In the genomic region with DNA sequence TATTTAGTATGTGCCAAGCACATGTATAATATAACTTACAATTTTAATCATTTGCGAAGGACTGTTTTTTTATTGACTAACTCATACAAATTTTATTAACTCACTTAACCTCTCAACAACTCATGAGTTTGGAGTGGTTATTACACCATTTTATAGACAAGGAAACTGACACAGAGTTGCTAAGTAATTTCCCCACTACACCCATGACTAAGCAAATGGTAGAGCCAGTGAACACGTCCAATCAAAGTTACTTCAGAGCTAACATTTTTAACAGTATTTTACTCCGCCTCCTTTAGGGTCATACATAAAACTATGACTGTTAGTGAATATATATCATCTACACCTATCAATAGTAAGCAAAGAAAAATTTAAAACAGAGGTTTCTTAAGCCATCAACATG, we compare ENCODE assay signal across 1 cellular context.
TF ChIP-seq lines count a peak whose summit lies in the region.

No MANE protein-coding gene starts in this region.

TF ChIP-seq in GM23338, 12 proteins besides CTCF, POLR2A, EP300 and RAD21 (continued from another document):
- TF ChIP-seq, protein P1, sequence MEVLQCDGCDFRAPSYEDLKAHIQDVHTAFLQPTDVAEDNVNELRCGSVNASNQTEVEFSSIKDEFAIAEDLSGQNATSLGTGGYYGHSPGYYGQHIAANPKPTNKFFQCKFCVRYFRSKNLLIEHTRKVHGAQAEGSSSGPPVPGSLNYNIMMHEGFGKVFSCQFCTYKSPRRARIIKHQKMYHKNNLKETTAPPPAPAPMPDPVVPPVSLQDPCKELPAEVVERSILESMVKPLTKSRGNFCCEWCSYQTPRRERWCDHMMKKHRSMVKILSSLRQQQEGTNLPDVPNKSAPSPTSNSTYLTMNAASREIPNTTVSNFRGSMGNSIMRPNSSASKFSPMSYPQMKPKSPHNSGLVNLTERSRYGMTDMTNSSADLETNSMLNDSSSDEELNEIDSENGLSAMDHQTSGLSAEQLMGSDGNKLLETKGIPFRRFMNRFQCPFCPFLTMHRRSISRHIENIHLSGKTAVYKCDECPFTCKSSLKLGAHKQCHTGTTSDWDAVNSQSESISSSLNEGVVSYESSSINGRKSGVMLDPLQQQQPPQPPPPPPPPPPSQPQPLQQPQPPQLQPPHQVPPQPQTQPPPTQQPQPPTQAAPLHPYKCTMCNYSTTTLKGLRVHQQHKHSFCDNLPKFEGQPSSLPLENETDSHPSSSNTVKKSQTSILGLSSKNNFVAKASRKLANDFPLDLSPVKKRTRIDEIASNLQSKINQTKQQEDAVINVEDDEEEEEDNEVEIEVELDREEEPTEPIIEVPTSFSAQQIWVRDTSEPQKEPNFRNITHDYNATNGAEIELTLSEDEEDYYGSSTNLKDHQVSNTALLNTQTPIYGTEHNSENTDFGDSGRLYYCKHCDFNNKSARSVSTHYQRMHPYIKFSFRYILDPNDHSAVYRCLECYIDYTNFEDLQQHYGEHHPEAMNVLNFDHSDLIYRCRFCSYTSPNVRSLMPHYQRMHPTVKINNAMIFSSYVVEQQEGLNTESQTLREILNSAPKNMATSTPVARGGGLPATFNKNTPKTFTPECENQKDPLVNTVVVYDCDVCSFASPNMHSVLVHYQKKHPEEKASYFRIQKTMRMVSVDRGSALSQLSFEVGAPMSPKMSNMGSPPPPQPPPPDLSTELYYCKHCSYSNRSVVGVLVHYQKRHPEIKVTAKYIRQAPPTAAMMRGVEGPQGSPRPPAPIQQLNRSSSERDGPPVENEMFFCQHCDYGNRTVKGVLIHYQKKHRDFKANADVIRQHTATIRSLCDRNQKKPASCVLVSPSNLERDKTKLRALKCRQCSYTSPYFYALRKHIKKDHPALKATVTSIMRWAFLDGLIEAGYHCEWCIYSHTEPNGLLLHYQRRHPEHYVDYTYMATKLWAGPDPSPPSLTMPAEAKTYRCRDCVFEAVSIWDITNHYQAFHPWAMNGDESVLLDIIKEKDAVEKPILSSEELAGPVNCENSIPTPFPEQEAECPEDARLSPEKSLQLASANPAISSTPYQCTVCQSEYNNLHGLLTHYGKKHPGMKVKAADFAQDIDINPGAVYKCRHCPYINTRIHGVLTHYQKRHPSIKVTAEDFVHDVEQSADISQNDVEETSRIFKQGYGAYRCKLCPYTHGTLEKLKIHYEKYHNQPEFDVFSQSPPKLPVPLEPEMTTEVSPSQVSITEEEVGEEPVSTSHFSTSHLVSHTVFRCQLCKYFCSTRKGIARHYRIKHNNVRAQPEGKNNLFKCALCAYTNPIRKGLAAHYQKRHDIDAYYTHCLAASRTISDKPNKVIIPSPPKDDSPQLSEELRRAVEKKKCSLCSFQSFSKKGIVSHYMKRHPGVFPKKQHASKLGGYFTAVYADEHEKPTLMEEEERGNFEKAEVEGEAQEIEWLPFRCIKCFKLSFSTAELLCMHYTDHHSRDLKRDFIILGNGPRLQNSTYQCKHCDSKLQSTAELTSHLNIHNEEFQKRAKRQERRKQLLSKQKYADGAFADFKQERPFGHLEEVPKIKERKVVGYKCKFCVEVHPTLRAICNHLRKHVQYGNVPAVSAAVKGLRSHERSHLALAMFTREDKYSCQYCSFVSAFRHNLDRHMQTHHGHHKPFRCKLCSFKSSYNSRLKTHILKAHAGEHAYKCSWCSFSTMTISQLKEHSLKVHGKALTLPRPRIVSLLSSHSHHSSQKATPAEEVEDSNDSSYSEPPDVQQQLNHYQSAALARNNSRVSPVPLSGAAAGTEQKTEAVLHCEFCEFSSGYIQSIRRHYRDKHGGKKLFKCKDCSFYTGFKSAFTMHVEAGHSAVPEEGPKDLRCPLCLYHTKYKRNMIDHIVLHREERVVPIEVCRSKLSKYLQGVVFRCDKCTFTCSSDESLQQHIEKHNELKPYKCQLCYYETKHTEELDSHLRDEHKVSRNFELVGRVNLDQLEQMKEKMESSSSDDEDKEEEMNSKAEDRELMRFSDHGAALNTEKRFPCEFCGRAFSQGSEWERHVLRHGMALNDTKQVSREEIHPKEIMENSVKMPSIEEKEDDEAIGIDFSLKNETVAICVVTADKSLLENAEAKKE (CRISPR knock-in tag; IDR thresholded peaks at IDR 0.05) = no peak
- TF ChIP-seq, protein P2, sequence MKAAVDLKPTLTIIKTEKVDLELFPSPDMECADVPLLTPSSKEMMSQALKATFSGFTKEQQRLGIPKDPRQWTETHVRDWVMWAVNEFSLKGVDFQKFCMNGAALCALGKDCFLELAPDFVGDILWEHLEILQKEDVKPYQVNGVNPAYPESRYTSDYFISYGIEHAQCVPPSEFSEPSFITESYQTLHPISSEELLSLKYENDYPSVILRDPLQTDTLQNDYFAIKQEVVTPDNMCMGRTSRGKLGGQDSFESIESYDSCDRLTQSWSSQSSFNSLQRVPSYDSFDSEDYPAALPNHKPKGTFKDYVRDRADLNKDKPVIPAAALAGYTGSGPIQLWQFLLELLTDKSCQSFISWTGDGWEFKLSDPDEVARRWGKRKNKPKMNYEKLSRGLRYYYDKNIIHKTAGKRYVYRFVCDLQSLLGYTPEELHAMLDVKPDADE (IDR thresholded peaks at IDR 0.05) = no peak
- no peak for TF ChIP-seq EZH2 (IDR thresholded peaks at IDR 0.05; ENCODE audit: low read depth, unreplicated experiment)
- TF ChIP-seq JUNB (IDR thresholded peaks at IDR 0.05; ENCODE audit: unreplicated experiment) = no peak
- TF ChIP-seq CREB1 (CRISPR knock-in tag; IDR thresholded peaks at IDR 0.05; ENCODE audit: low read depth) = no peak
- TF ChIP-seq, protein P3, sequence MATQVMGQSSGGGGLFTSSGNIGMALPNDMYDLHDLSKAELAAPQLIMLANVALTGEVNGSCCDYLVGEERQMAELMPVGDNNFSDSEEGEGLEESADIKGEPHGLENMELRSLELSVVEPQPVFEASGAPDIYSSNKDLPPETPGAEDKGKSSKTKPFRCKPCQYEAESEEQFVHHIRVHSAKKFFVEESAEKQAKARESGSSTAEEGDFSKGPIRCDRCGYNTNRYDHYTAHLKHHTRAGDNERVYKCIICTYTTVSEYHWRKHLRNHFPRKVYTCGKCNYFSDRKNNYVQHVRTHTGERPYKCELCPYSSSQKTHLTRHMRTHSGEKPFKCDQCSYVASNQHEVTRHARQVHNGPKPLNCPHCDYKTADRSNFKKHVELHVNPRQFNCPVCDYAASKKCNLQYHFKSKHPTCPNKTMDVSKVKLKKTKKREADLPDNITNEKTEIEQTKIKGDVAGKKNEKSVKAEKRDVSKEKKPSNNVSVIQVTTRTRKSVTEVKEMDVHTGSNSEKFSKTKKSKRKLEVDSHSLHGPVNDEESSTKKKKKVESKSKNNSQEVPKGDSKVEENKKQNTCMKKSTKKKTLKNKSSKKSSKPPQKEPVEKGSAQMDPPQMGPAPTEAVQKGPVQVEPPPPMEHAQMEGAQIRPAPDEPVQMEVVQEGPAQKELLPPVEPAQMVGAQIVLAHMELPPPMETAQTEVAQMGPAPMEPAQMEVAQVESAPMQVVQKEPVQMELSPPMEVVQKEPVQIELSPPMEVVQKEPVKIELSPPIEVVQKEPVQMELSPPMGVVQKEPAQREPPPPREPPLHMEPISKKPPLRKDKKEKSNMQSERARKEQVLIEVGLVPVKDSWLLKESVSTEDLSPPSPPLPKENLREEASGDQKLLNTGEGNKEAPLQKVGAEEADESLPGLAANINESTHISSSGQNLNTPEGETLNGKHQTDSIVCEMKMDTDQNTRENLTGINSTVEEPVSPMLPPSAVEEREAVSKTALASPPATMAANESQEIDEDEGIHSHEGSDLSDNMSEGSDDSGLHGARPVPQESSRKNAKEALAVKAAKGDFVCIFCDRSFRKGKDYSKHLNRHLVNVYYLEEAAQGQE (IDR thresholded peaks at IDR 0.05; ENCODE audit: unreplicated experiment) = no peak
- TF ChIP-seq STAT1 (IDR thresholded peaks at IDR 0.05; ENCODE audit: unreplicated experiment) = no peak
- TF ChIP-seq EZH2phosphoT487 (IDR thresholded peaks at IDR 0.05; ENCODE audit: unreplicated experiment) = no peak
- TF ChIP-seq ZNF114 (CRISPR knock-in tag; IDR thresholded peaks at IDR 0.05) = no peak
